Comparison of ENCODE assay signal across 8 cellular contexts in genomic region chr5:138352722-138353549, GRCh38. TPM values are rescaled to one million over a fixed set of nuclear protein-coding genes. Genes with fewer than 3 reads are reported as not detected.
DNase-seq lines count a peak whose midpoint lies in the region; ATAC-seq, FAIRE-seq and TF ChIP-seq lines count a peak whose summit lies in the region.

No MANE protein-coding gene starts in this region.

- POLR2A ChIA-PET in WTC11 (lab: Charles Lee): interaction anchor here (0.5 to 4.9 kb wide), 13 partner anchors 15 to 190 kb away, joined by 3 to 61 read pairs (median 5); partner anchors contain the start of genes BRD8, CDC23, CDC25C and EGR1

- ATAC-seq in WTC11: peak; percentile 35

- peak overlapping the region; percentile 94 for H3K27ac Mint-ChIP-seq in WTC11

- DNase-seq in GM12865 (ENCODE audit: low read depth) (peak; percentile 79), H54 (ENCODE audit: insufficient read length, low spot score) (no peak), M059J (ENCODE audit: low read depth) (peak; percentile 71), WTC11 (ENCODE audit: low spot score) (peak; percentile 67), kidney tubule cell (ENCODE audit: low spot score) (peak; percentile 70), NCI-H1694 treated with DMSO at 0.1 percent for 48 hours (lab: John Stamatoyannopoulos, UW) (no peak)
- peak; percentile 74 for DNase-seq in central memory CD4-positive, alpha-beta T cell
- peak; percentile 53 to 62 for DNase-seq in stimulated activated CD4-positive, alpha-beta T cell treated with anti-CD3 and anti-CD28 coated beads, Interleukin-1b, Interleukin-23, amount 100 ng/mL, for 4 hours (ENCODE audit: low read depth in 2 of 2)

- H3K4me3 ChIP-seq in GM12865 (ENCODE audit: low read depth, low read length): peak overlapping the region; percentile 64

- no peaks in the 10 kb centered on the region for H3K27me3 Mint-ChIP-seq in WTC11 (ENCODE audit: low read depth)

- peaks cover 12% of the 10 kb centered on the region for H3K36me3 Mint-ChIP-seq in WTC11

- no peak for FAIRE-seq in H54 (lab: Jason Lieb, UNC)

- peaks cover 23% of the 10 kb centered on the region for H3K4me1 Mint-ChIP-seq in WTC11

- peak; percentile 48 for TF ChIP-seq CTCF in GM12865 (IDR thresholded peaks at IDR 0.05; ENCODE audit: insufficient read depth, low read depth, low read length, missing control alignments)
- TF ChIP-seq CTCF in WTC11 (IDR thresholded peaks at IDR 0.05): no peak

- CTCF ChIA-PET in WTC11 (lab: Charles Lee): interaction anchor here (0.6 to 5.1 kb wide), 67 partner anchors 8 to 1378 kb away, joined by 3 to 187 read pairs (median 4); partner anchors contain the start of genes BRD8, CDC23, CDC25C and CXXC5

- TF ChIP-seq POLR2A in H54 (IDR thresholded peaks at IDR 0.05; ENCODE audit: low read depth, low read length): peak; percentile 33

- H3K9me3 Mint-ChIP-seq in WTC11: peaks cover 10% of the 10 kb centered on the region

- peak overlapping the region; percentile 92 for H3K4me3 Mint-ChIP-seq in WTC11

TF ChIP-seq in WTC11, 78 proteins besides CTCF, POLR2A, EP300 and RAD21 (continues in another document):
- TF ChIP-seq MLX (CRISPR knock-in tag; IDR thresholded peaks at IDR 0.05): no peak
- TF ChIP-seq SMAD4 (CRISPR knock-in tag; IDR thresholded peaks at IDR 0.05): 0 out of 2 replicates have a peak, but pooled peaks have one; percentile 14
- peak; percentile 91 for TF ChIP-seq ZNF219 (CRISPR knock-in tag; IDR thresholded peaks at IDR 0.05; ENCODE audit: borderline replicate concordance)
- peak; percentile 43; the same call in 1 of the 2 replicates for TF ChIP-seq ARID4B (CRISPR knock-in tag; IDR thresholded peaks at IDR 0.05; ENCODE audit: borderline replicate concordance)
- TF ChIP-seq FOXP1 (CRISPR knock-in tag; IDR thresholded peaks at IDR 0.05; ENCODE audit: borderline replicate concordance): peak; percentile 60; the same call in 1 of the 2 replicates
- no peak for TF ChIP-seq NFYB (CRISPR knock-in tag; conservative IDR thresholded peaks at IDR 0.05; ENCODE audit: low read depth)
- TF ChIP-seq KAT7 (CRISPR knock-in tag; IDR thresholded peaks at IDR 0.05; ENCODE audit: borderline replicate concordance): no peak
- TF ChIP-seq ZBTB43 (CRISPR knock-in tag; IDR thresholded peaks at IDR 0.05): no peak
- TF ChIP-seq SOX15 (CRISPR knock-in tag; IDR thresholded peaks at IDR 0.05): no peak
- no peak for TF ChIP-seq ZNF512 (CRISPR knock-in tag; IDR thresholded peaks at IDR 0.05; ENCODE audit: borderline replicate concordance)
- peak; percentile 20; the same call in 1 of the 2 replicates for TF ChIP-seq HMGXB4 (CRISPR knock-in tag; IDR thresholded peaks at IDR 0.05)
- TF ChIP-seq CBFB (CRISPR knock-in tag; IDR thresholded peaks at IDR 0.05; ENCODE audit: low read depth): no peak
- TF ChIP-seq ZNF671 (CRISPR knock-in tag; IDR thresholded peaks at IDR 0.05): no peak
- TF ChIP-seq ATF6 (CRISPR knock-in tag; IDR thresholded peaks at IDR 0.05): no peak
- TF ChIP-seq TP53 (CRISPR knock-in tag; IDR thresholded peaks at IDR 0.05): 0 out of 2 replicates have a peak, but pooled peaks have one; percentile 35

RNA-seq across cellular contexts. Expression of gene KDM3B, which starts 0.5 kb away (rescaled TPM):
- total RNA-seq in M059J (2014; rRNA removed; shearing (Covaris generic)): 29.8 and 41.5 TPM in 2 replicates
- total RNA-seq in WTC11 (2021): 86.2 to 89.0 TPM (median 87.9 TPM) in 3 replicates

RNA-seq across cellular contexts. Expression of gene FAM53C, which starts 14.9 kb away (rescaled TPM):
- total RNA-seq in M059J (2014; rRNA removed; shearing (Covaris generic)): 27.4 and 27.7 TPM in 2 replicates
- total RNA-seq in WTC11 (2021): 51.3 to 56.2 TPM (median 53.0 TPM) in 3 replicates

RNA-seq across cellular contexts. Expression of gene CDC25C, which starts 21.3 kb away (rescaled TPM):
- total RNA-seq in M059J (2014; rRNA removed; shearing (Covaris generic)): 20.5 and 28.4 TPM in 2 replicates
- total RNA-seq in WTC11 (2021): 15.0 to 18.8 TPM (median 16.1 TPM) in 3 replicates

Comparison
In these comparisons a context has a peak if more than half of its experiments do, and no peak if none do; other contexts are left out.
1. DNase-seq: peak in GM12865 (single experiment), M059J (single experiment), WTC11 (single experiment), central memory CD4-positive, alpha-beta T cell (single experiment), kidney tubule cell (single experiment) and stimulated activated CD4-positive, alpha-beta T cell treated with anti-CD3 and anti-CD28 coated beads, Interleukin-1b, Interleukin-23, amount 100 ng/mL, for 4 hours (2 of 2); none in H54 (single experiment) and NCI-H1694 treated with DMSO at 0.1 percent for 48 hours (single experiment).